Comparison of ENCODE assay signal across 9 cellular contexts in genomic region chr14:77593501-77593911, GRCh38. TPM values are rescaled to one million over a fixed set of nuclear protein-coding genes. Genes with fewer than 3 reads are reported as not detected.
DNase-seq lines count a peak whose midpoint lies in the region; ATAC-seq and TF ChIP-seq lines count a peak whose summit lies in the region.
"Had no signal": no experiment of that assay in that cellular context is flagged by ENCODE, and none has a peak within 500 bp of the region (broad histone marks: within the 10 kb centered on the region; RNA-seq: fewer than 3 reads in every experiment).

No MANE protein-coding gene starts in this region.

- H3K27ac ChIP-seq in DND-41 (ENCODE audit: low read length) = peak overlapping the region; percentile 63

- H3K9me3 Mint-ChIP-seq in activated T-helper 2 cell treated with anti-CD3 and anti-CD28 coated beads, Interferon-gamma antibody, Interleukin-2, Interleukin-4, amounts not matched to agents 10 μg/mL and 5 μg/mL and 100 μg/mL, durations not matched to agents 14 hours and 24 hours and 36 hours = no peaks in the 10 kb centered on the region
- H3K9me3 Mint-ChIP-seq in natural killer cell = no peaks in the 10 kb centered on the region

- H2AFZ ChIP-seq in DND-41 (ENCODE audit: low read depth, low read length) = 0 out of 2 replicates have a peak overlapping the region, but pooled peaks have one; percentile 1

- peaks cover 28% of the 10 kb centered on the region for H3K79me2 ChIP-seq in DND-41 (ENCODE audit: insufficient read depth, low read length)

- H3K27me3 Mint-ChIP-seq in activated T-helper 2 cell treated with anti-CD3 and anti-CD28 coated beads, Interferon-gamma antibody, Interleukin-2, Interleukin-4, amounts not matched to agents 10 μg/mL and 5 μg/mL and 100 μg/mL, durations not matched to agents 14 hours and 24 hours and 36 hours (ENCODE audit: low read depth) = no peaks in the 10 kb centered on the region
- H3K27me3 Mint-ChIP-seq in natural killer cell (ENCODE audit: low read depth in 2 of 2) = no peaks in the 10 kb centered on the region

- no peak for TF ChIP-seq POLR2A in lower leg skin (IDR thresholded peaks at IDR 0.05)

- H3K4me3 ChIP-seq in DND-41 (ENCODE audit: low read depth in 1 of 2, low read length in 2 of 2) = peak overlapping the region in 1 of 2 experiments; percentile 1; a peak in 1 of 4 replicates
- no peak overlapping the region for H3K4me3 ChIP-seq in Jurkat, Clone E6-1 (ENCODE audit: low read length)
- no peak overlapping the region for H3K4me3 ChIP-seq in lower leg skin (ENCODE audit: low read depth, poor library complexity, severe bottlenecking)

- ATAC-seq in DND-41 (ENCODE audit: insufficient read depth, low read depth) (peak; percentile 94), GM21367 (IDR thresholded peaks at IDR 0.05; ENCODE audit: unreplicated experiment) (peak; percentile 58), natural killer cell (peak; percentile 57 to 71 (median 64)), GM21737 (IDR thresholded peaks at IDR 0.05; ENCODE audit: unreplicated experiment) (no peak)

- H3K9ac ChIP-seq in DND-41 (ENCODE audit: low read depth, low read length) = no peak overlapping the region; the same call in 1 of the 2 replicates

- intact Hi-C loops in activated T-helper 2 cell treated with anti-CD3 and anti-CD28 coated beads, Interferon-gamma antibody, Interleukin-2, Interleukin-4, amounts not matched to agents 10 μg/mL and 5 μg/mL and 100 μg/mL, durations not matched to agents 14 hours and 24 hours and 36 hours (cut with micrococcal nuclease) = no loop called here
- intact Hi-C loops in natural killer cell (cut with micrococcal nuclease) (no loop called here), lower leg skin (cut with DNase I; ENCODE audit: low total_unique reads) (no loop called here)

- H3K36me3 ChIP-seq in DND-41 (ENCODE audit: insufficient read depth, low read length) = peaks cover 21% of the 10 kb centered on the region; the same call in 1 of the 2 replicates

- peak overlapping the region; percentile 72 for H3K27ac Mint-ChIP-seq in activated T-helper 2 cell treated with anti-CD3 and anti-CD28 coated beads, Interferon-gamma antibody, Interleukin-2, Interleukin-4, amounts not matched to agents 10 μg/mL and 5 μg/mL and 100 μg/mL, durations not matched to agents 14 hours and 24 hours and 36 hours
- peak overlapping the region; percentile 89 to 93 for H3K27ac Mint-ChIP-seq in natural killer cell

- peaks cover 51% of the 10 kb centered on the region for H3K4me1 Mint-ChIP-seq in activated T-helper 2 cell treated with anti-CD3 and anti-CD28 coated beads, Interferon-gamma antibody, Interleukin-2, Interleukin-4, amounts not matched to agents 10 μg/mL and 5 μg/mL and 100 μg/mL, durations not matched to agents 14 hours and 24 hours and 36 hours (ENCODE audit: low read depth)
- H3K4me1 Mint-ChIP-seq in natural killer cell = peaks cover 44% of the 10 kb centered on the region in 2 donors

- peaks cover 51% of the 10 kb centered on the region for H3K36me3 Mint-ChIP-seq in activated T-helper 2 cell treated with anti-CD3 and anti-CD28 coated beads, Interferon-gamma antibody, Interleukin-2, Interleukin-4, amounts not matched to agents 10 μg/mL and 5 μg/mL and 100 μg/mL, durations not matched to agents 14 hours and 24 hours and 36 hours (ENCODE audit: low read depth)
- no peaks in the 10 kb centered on the region for H3K36me3 Mint-ChIP-seq in natural killer cell

- H3K4me1 ChIP-seq in DND-41 (ENCODE audit: insufficient read depth, low read length) = peaks cover 26% of the 10 kb centered on the region

- H4K20me1 ChIP-seq in DND-41 (ENCODE audit: insufficient read depth, low read length) = no peaks in the 10 kb centered on the region

- peak overlapping the region; percentile 52 for H3K4me2 ChIP-seq in DND-41 (ENCODE audit: insufficient read depth, low read length)

- no peak for TF ChIP-seq CTCF in DND-41 (IDR thresholded peaks at IDR 0.05; ENCODE audit: borderline replicate concordance, extremely low read depth, low read length, poor library complexity, severe bottlenecking)
- no peak for TF ChIP-seq CTCF in natural killer cell (IDR thresholded peaks at IDR 0.05)
- no peak for TF ChIP-seq CTCF in lower leg skin (IDR thresholded peaks at IDR 0.05)

- DNase-seq in DND-41 (no peak), natural killer cell (no peak), lower leg skin (ENCODE audit: low spot score in 2 of 2) (no peak), DMS114 treated with DMSO at 0.1 percent for 48 hours (lab: John Stamatoyannopoulos, UW; ENCODE audit: unreplicated experiment) (no peak)
- DNase-seq in Jurkat, Clone E6-1 (ENCODE audit: low read depth, low spot score) = peak; percentile 70
- no peak for DNase-seq in activated T-helper 2 cell treated with anti-CD3 and anti-CD28 coated beads, Interferon-gamma antibody, Interleukin-2, Interleukin-4, amounts not matched to agents 10 μg/mL and 5 μg/mL and 100 μg/mL, durations not matched to agents 14 hours and 24 hours and 36 hours (ENCODE audit: low spot score)
- DNase-seq: heart left ventricle had no signal

- 57 to 59% methylated on average over 2 of the region's 2 CpGs for WGBS in lower leg skin, 2 donors

- H3K27me3 ChIP-seq in DND-41 (ENCODE audit: insufficient read depth, low read length, poor library complexity) = no peaks in the 10 kb centered on the region
- H3K27me3 ChIP-seq: heart left ventricle had no signal

- no peaks in the 10 kb centered on the region for H3K9me3 ChIP-seq in DND-41 (ENCODE audit: insufficient read depth, low read length, severe bottlenecking)
- H3K9me3 ChIP-seq: heart left ventricle had no signal

- peak overlapping the region; percentile 55 for H3K4me3 Mint-ChIP-seq in activated T-helper 2 cell treated with anti-CD3 and anti-CD28 coated beads, Interferon-gamma antibody, Interleukin-2, Interleukin-4, amounts not matched to agents 10 μg/mL and 5 μg/mL and 100 μg/mL, durations not matched to agents 14 hours and 24 hours and 36 hours (ENCODE audit: low read depth)
- peak overlapping the region; percentile 81 for H3K4me3 Mint-ChIP-seq in natural killer cell

RNA-seq across cellular contexts. Expression of gene SPTLC2, which starts 22.9 kb away (rescaled TPM):
- 29.9 TPM for polyA plus RNA-seq in Jurkat, Clone E6-1 (2012; ENCODE audit: insufficient read depth, insufficient read length)
- total RNA-seq in activated T-helper 2 cell treated with anti-CD3 and anti-CD28 coated beads, Interferon-gamma antibody, Interleukin-2, Interleukin-4, amounts not matched to agents 10 μg/mL and 5 μg/mL and 100 μg/mL, durations not matched to agents 14 hours and 24 hours and 36 hours = 26.6 and 29.6 TPM in 2 replicates
- 10 to 100 TPM; 35.2 to 58.6 (median 50.4) TPM for total RNA-seq in natural killer cell
- 10 to 100 TPM; 18.4 to 31.8 (median 22.1) TPM for total RNA-seq in lower leg skin
